In genomic region chr9:18638448-18639249, GRCh38 we compare ENCODE assay signal across 1 cellular context.
TF ChIP-seq lines count a peak whose summit lies in the region.

No MANE protein-coding gene starts in this region.

TF ChIP-seq in IMR-90, 13 proteins besides CTCF, POLR2A, EP300 and RAD21:
- TF ChIP-seq ELK1 (IDR thresholded peaks at IDR 0.05; ENCODE audit: borderline replicate concordance, low read depth, low read length) = no peak
- no peak for TF ChIP-seq MAZ (IDR thresholded peaks at IDR 0.05; ENCODE audit: borderline replicate concordance, low read depth, low read length)
- no peak for TF ChIP-seq RFX5 (IDR thresholded peaks at IDR 0.05; ENCODE audit: low read depth, low read length)
- TF ChIP-seq RCOR1 (IDR thresholded peaks at IDR 0.05; ENCODE audit: insufficient replicate concordance, low read length) = no peak
- no peak for TF ChIP-seq CHD1 (IDR thresholded peaks at IDR 0.05; ENCODE audit: low read depth, low read length)
- 0 out of 2 replicates have a peak, but pooled peaks have one; percentile 19 for TF ChIP-seq MAFK (IDR thresholded peaks at IDR 0.05; ENCODE audit: low read depth, low read length)
- TF ChIP-seq CEBPB (IDR thresholded peaks at IDR 0.05; ENCODE audit: low read depth, low read length) = peak; percentile 87
- TF ChIP-seq BHLHE40 (IDR thresholded peaks at IDR 0.05; ENCODE audit: low read depth, low read length) = no peak
- no peak for TF ChIP-seq USF2 (IDR thresholded peaks at IDR 0.05; ENCODE audit: low read depth, low read length)
- no peak for TF ChIP-seq FOS (IDR thresholded peaks at IDR 0.05; ENCODE audit: low read depth, low read length)
- TF ChIP-seq MXI1 (IDR thresholded peaks at IDR 0.05; ENCODE audit: borderline replicate concordance, low read depth, low read length) = no peak
